ENCODE assay signal across 9 cellular contexts in genomic region chr4:112279025-112279881, GRCh38. TPM values are rescaled to one million over a fixed set of nuclear protein-coding genes. Genes with fewer than 3 reads are reported as not detected.
DNase-seq lines count a peak whose midpoint lies in the region; ATAC-seq and TF ChIP-seq lines count a peak whose summit lies in the region.
"Had no signal": no experiment of that assay in that cellular context is flagged by ENCODE, and none has a peak within 500 bp of the region (broad histone marks: within the 10 kb centered on the region; RNA-seq: fewer than 3 reads in every experiment).

No MANE protein-coding gene starts in this region.

- H3F3A ChIP-seq in MM.1S (ENCODE audit: insufficient read depth, low read length), result peaks cover 40% of the 10 kb centered on the region

- H3K27me3 ChIP-seq in MM.1S (replicated peaks; ENCODE audit: insufficient read depth, low read length) (no peaks in the 10 kb centered on the region), left lung (no peaks in the 10 kb centered on the region)

- no peaks in the 10 kb centered on the region for H3K4me1 ChIP-seq in HEK293 (ENCODE audit: control insufficient read depth, insufficient read depth, low read length)
- peaks cover 41% of the 10 kb centered on the region for H3K4me1 ChIP-seq in MM.1S (ENCODE audit: low read length)
- peaks cover 3 to 49% of the 10 kb centered on the region in 2 donors for H3K4me1 ChIP-seq in left lung

- intact Hi-C loops in left lung (cut with DNase I), result no loop called here

- TF ChIP-seq CTCF in HEK293 (tag by site-specific recombination; IDR thresholded peaks at IDR 0.05), result no peak
- no peak for TF ChIP-seq CTCF in MM.1S (IDR thresholded peaks at IDR 0.05; ENCODE audit: low read length)
- TF ChIP-seq CTCF in left lung (IDR thresholded peaks at IDR 0.05), result no peak

- CTCF ChIA-PET in HEK293 (lab: Yijun Ruan, JAX), result interaction anchor here (0.9 kb wide), 1 partner anchor 12 kb away, joined by 4 read pairs; no protein-coding TSS in a partner anchor

- H3K4me2 ChIP-seq in MM.1S (ENCODE audit: low read depth, low read length), result peak overlapping the region; percentile 96

- DNase-seq in MM.1S (peak; percentile 70), left lung (no peak), nucleus accumbens (lab: John Stamatoyannopoulos, UW) (no peak), NCI-H128 (lab: John Stamatoyannopoulos, UW; ENCODE audit: unreplicated experiment) (no peak), NCI-H82 treated with DMSO at 0.1 percent for 48 hours (lab: John Stamatoyannopoulos, UW; ENCODE audit: unreplicated experiment) (no peak), NCI-H2171 (lab: John Stamatoyannopoulos, UW) (no peak)

- no peaks in the 10 kb centered on the region for H3K9me2 ChIP-seq in MM.1S (replicated peaks; ENCODE audit: insufficient read depth, low read length)

- H4K20me1 ChIP-seq in MM.1S (ENCODE audit: insufficient read depth, low read length), result no peaks in the 10 kb centered on the region; the same call in none of the 2 replicates

- H3K27ac ChIP-seq in HEK293 (ENCODE audit: extremely low read depth, low read depth, low read length) (no peak overlapping the region), MM.1S (ENCODE audit: low read length) (peak overlapping the region; percentile 64; the same call in 1 of the 2 replicates), left lung (peak overlapping the region in 1 of 2 donors; percentile 60)

- H3K4me3 ChIP-seq in HEK293 (ENCODE audit: low read depth, low read length) (no peak overlapping the region), MM.1S (ENCODE audit: low read length) (peak overlapping the region; percentile 62), left lung (peak overlapping the region; percentile 2 to 20)
- H3K4me3 ChIP-seq: K562 had no signal

- peaks cover 97% of the 10 kb centered on the region for H3K79me2 ChIP-seq in MM.1S (ENCODE audit: low read length)

- H3K9me3 ChIP-seq in HEK293 (ENCODE audit: control insufficient read depth, insufficient read depth, low read depth, low read length), result no peaks in the 10 kb centered on the region
- H3K9me3 ChIP-seq in MM.1S (replicated peaks; ENCODE audit: insufficient read depth, low read length), result no peaks in the 10 kb centered on the region
- H3K9me3 ChIP-seq in left lung, result no peaks in the 10 kb centered on the region

- peak overlapping the region; percentile 46; the same call in 1 of the 2 replicates for H3K9ac ChIP-seq in MM.1S (ENCODE audit: low read length)

- peaks cover 0 to 22% of the 10 kb centered on the region in 2 experiments; a peak in 1 of 3 replicates for H3K36me3 ChIP-seq in HEK293 (ENCODE audit: control insufficient read depth in 2 of 2, insufficient read depth in 1 of 2, low read length in 2 of 2)
- H3K36me3 ChIP-seq in MM.1S (replicated peaks; ENCODE audit: insufficient read depth, low read length), result peaks cover 9% of the 10 kb centered on the region; the same call in 1 of the 2 replicates
- H3K36me3 ChIP-seq in left lung, result peaks cover 0 to 23% of the 10 kb centered on the region in 2 donors

- POLR2A ChIA-PET in HEK293 (lab: Yijun Ruan, JAX), result interaction anchor here (0.7 kb wide), 1 partner anchor 185 kb away, joined by 3 read pairs; no protein-coding TSS in a partner anchor

- H2AFZ ChIP-seq in MM.1S (ENCODE audit: low read length), result no peak overlapping the region

- ATAC-seq in GM18867 (IDR thresholded peaks at IDR 0.05; ENCODE audit: unreplicated experiment), result peak; percentile 66
- ATAC-seq in left lung, result peak; percentile 64
- ATAC-seq: K562 had no signal

TF ChIP-seq in HEK293, 187 proteins besides CTCF, POLR2A, EP300 and RAD21:
- TF ChIP-seq ZNF223 (tag by site-specific recombination; IDR thresholded peaks at IDR 0.05), result no peak
- TF ChIP-seq ZNF133 (tag by site-specific recombination; IDR thresholded peaks at IDR 0.05), result 0 out of 2 replicates have a peak, but pooled peaks have one; percentile 13
- no peak for TF ChIP-seq ZNF398 (tag by site-specific recombination; IDR thresholded peaks at IDR 0.05)
- no peak for TF ChIP-seq ZNF571 (tag by site-specific recombination; IDR thresholded peaks at IDR 0.05)
- no peak for TF ChIP-seq ZNF266 (tag by site-specific recombination; IDR thresholded peaks at IDR 0.05; ENCODE audit: low read depth)
- no peak for TF ChIP-seq ZSCAN30 (tag by site-specific recombination; IDR thresholded peaks at IDR 0.05)

RNA-seq across cellular contexts. Expression of gene TIFA, which starts 6.5 kb away (rescaled TPM):
- 10 to 100 TPM; 12.7 to 18.8 TPM for total RNA-seq in left lung

RNA-seq across cellular contexts. Expression of gene ALPK1, which starts 17.9 kb away (rescaled TPM):
- 10 to 100 TPM; 21.3 to 38.5 TPM for total RNA-seq in left lung

RNA-seq across cellular contexts. Expression of gene AP1AR, which starts 47.7 kb away (rescaled TPM):
- 10 to 100 TPM; 15.8 to 20.0 TPM for total RNA-seq in left lung
